14 cellular contexts compared by ENCODE assay signal in genomic region chr3:55446860-55447259, GRCh38. TPM values are rescaled to one million over a fixed set of nuclear protein-coding genes. Genes with fewer than 3 reads are reported as not detected.
"Had no signal": no experiment of that assay in that cellular context is flagged by ENCODE, and none has a peak within 500 bp of the region (broad histone marks: within the 10 kb centered on the region; RNA-seq: fewer than 3 reads in every experiment).

No MANE protein-coding gene starts in this region.

- H3K36me3 ChIP-seq: brain microvascular endothelial cell, prostate gland, right lobe of liver, spleen, tibial artery had no signal

- H3K27ac ChIP-seq: brain microvascular endothelial cell, dorsolateral prefrontal cortex, prostate gland, right lobe of liver, spleen, tibial artery had no signal

- DNase-seq: brain microvascular endothelial cell; dorsolateral prefrontal cortex; immature natural killer cell; right lobe of liver; spleen; stimulated activated CD4-positive, alpha-beta T cell treated with anti-CD3 and anti-CD28 coated beads, Interleukin-1b, Interleukin-23, amount 100 ng/mL, for 48 hours; tibial artery had no signal

- H3K36me3 Mint-ChIP-seq: activated naive CD4-positive, alpha-beta T cell treated with anti-CD3 and anti-CD28 coated beads, Interleukin-2, amount 50 U/mL, for 24 hours; immature natural killer cell; natural killer cell treated with Interleukin-12 subunit alpha and Interleukin-12 subunit beta and Interleukin-15 and Interleukin-18, amount 100 ng/mL, for 72 hours; stimulated activated memory B cell treated with anti-CD40 and anti-IgM and Interleukin-4, amounts not matched to agents 10 μg/mL and 1 μg/mL and 100 μg/mL, for 72 hours had no signal

- H3K27me3 ChIP-seq: brain microvascular endothelial cell, right lobe of liver had no signal

- H3K4me3 ChIP-seq: dorsolateral prefrontal cortex, prostate gland, right lobe of liver, spleen, tibial artery had no signal

- FAIRE-seq: TTC549 had no signal

- H3K4me3 Mint-ChIP-seq: activated naive CD4-positive, alpha-beta T cell treated with anti-CD3 and anti-CD28 coated beads, Interleukin-2, amount 50 U/mL, for 24 hours; immature natural killer cell; natural killer cell treated with Interleukin-12 subunit alpha and Interleukin-12 subunit beta and Interleukin-15 and Interleukin-18, amount 100 ng/mL, for 72 hours; stimulated activated memory B cell treated with anti-CD40 and anti-IgM and Interleukin-4, amounts not matched to agents 10 μg/mL and 1 μg/mL and 100 μg/mL, for 72 hours; T-helper 1 cell treated with Interleukin-12 subunit alpha and Interleukin-12 subunit beta and Interleukin-4 antibody, amounts not matched to agents 30 μg/mL and 1 μg/mL, for 36 hours had no signal

- H3K4me1 ChIP-seq: prostate gland, spleen, tibial artery had no signal

- ATAC-seq: left lobe of liver; natural killer cell treated with Interleukin-12 subunit alpha and Interleukin-12 subunit beta and Interleukin-15 and Interleukin-18, amount 100 ng/mL, for 72 hours; right lobe of liver; stimulated activated memory B cell treated with anti-CD40 and anti-IgM and Interleukin-4, amounts not matched to agents 10 μg/mL and 1 μg/mL and 100 μg/mL, for 72 hours had no signal

- H3K9me3 Mint-ChIP-seq: activated naive CD4-positive, alpha-beta T cell treated with anti-CD3 and anti-CD28 coated beads, Interleukin-2, amount 50 U/mL, for 24 hours; natural killer cell treated with Interleukin-12 subunit alpha and Interleukin-12 subunit beta and Interleukin-15 and Interleukin-18, amount 100 ng/mL, for 72 hours; T-helper 1 cell treated with Interleukin-12 subunit alpha and Interleukin-12 subunit beta and Interleukin-4 antibody, amounts not matched to agents 30 μg/mL and 1 μg/mL, for 36 hours had no signal

- H3K27ac Mint-ChIP-seq: activated naive CD4-positive, alpha-beta T cell treated with anti-CD3 and anti-CD28 coated beads, Interleukin-2, amount 50 U/mL, for 24 hours; immature natural killer cell; natural killer cell treated with Interleukin-12 subunit alpha and Interleukin-12 subunit beta and Interleukin-15 and Interleukin-18, amount 100 ng/mL, for 72 hours; stimulated activated memory B cell treated with anti-CD40 and anti-IgM and Interleukin-4, amounts not matched to agents 10 μg/mL and 1 μg/mL and 100 μg/mL, for 72 hours; T-helper 1 cell treated with Interleukin-12 subunit alpha and Interleukin-12 subunit beta and Interleukin-4 antibody, amounts not matched to agents 30 μg/mL and 1 μg/mL, for 36 hours had no signal

- H3K4me1 Mint-ChIP-seq: activated naive CD4-positive, alpha-beta T cell treated with anti-CD3 and anti-CD28 coated beads, Interleukin-2, amount 50 U/mL, for 24 hours; immature natural killer cell; stimulated activated memory B cell treated with anti-CD40 and anti-IgM and Interleukin-4, amounts not matched to agents 10 μg/mL and 1 μg/mL and 100 μg/mL, for 72 hours had no signal

- H3K9me3 ChIP-seq: prostate gland, right lobe of liver, spleen, tibial artery had no signal

- H3K27me3 Mint-ChIP-seq: activated naive CD4-positive, alpha-beta T cell treated with anti-CD3 and anti-CD28 coated beads, Interleukin-2, amount 50 U/mL, for 24 hours; natural killer cell treated with Interleukin-12 subunit alpha and Interleukin-12 subunit beta and Interleukin-15 and Interleukin-18, amount 100 ng/mL, for 72 hours; stimulated activated memory B cell treated with anti-CD40 and anti-IgM and Interleukin-4, amounts not matched to agents 10 μg/mL and 1 μg/mL and 100 μg/mL, for 72 hours had no signal

RNA-seq across cellular contexts. Expression of gene WNT5A, which starts 40.2 kb away (rescaled TPM):
- total RNA-seq: natural killer cell treated with Interleukin-12 subunit alpha and Interleukin-12 subunit beta and Interleukin-15 and Interleukin-18, amount 100 ng/mL, for 72 hours had no signal
- polyA plus RNA-seq: immature natural killer cell had no signal
